In genomic region chr14:71686677-71687076, GRCh38 we compare ENCODE assay signal across 15 cellular contexts.
DNase-seq lines count a peak whose midpoint lies in the region; ATAC-seq and TF ChIP-seq lines count a peak whose summit lies in the region.
"Had no signal": no experiment of that assay in that cellular context is flagged by ENCODE, and none has a peak within 500 bp of the region (broad histone marks: within the 10 kb centered on the region; RNA-seq: fewer than 3 reads in every experiment).

No MANE protein-coding gene starts in this region.

- H3K27me3 Mint-ChIP-seq in HFFc6 (ENCODE audit: insufficient read depth) (peaks cover 7% of the 10 kb centered on the region), chondrocyte (ENCODE audit: low read depth) (no peaks in the 10 kb centered on the region), mesothelial cell of epicardium (ENCODE audit: low read depth) (no peaks in the 10 kb centered on the region)
- H3K27me3 Mint-ChIP-seq: stimulated activated naive CD8-positive, alpha-beta T cell treated with anti-CD3 and anti-CD28 coated beads, Interleukin-15, Interleukin-2, amounts not matched to agents 100 ng/mL and 50 ng/mL, for 24 hours had no signal

- no peak for TF ChIP-seq EP300 in transverse colon (IDR thresholded peaks at IDR 0.05; ENCODE audit: low read depth)

- H3K9me3 ChIP-seq in transverse colon, result no peaks in the 10 kb centered on the region

- DNase-seq in HFFc6 (no peak), chondrocyte (ENCODE audit: low spot score) (no peak), mesothelial cell of epicardium (ENCODE audit: low spot score in 2 of 2, unreplicated experiment in 2 of 2) (no peak), transverse colon (no peak), NCI-H2029 treated with DMSO at 0.1 percent for 48 hours (lab: John Stamatoyannopoulos, UW) (no peak), OCI-M1 (lab: John Stamatoyannopoulos, UW) (no peak)
- DNase-seq: activated CD4-positive, alpha-beta T cell treated with anti-CD3 and anti-CD28 coated beads for 1 hour; amygdala; effector memory CD4-positive, alpha-beta T cell; NCI-H1092 treated with DMSO at 0.1 percent for 48 hours; NCI-H345; posterior cingulate gyrus; T-helper 1 cell had no signal

- H3K27ac Mint-ChIP-seq in HFFc6 (peak overlapping the region; percentile 71), chondrocyte (ENCODE audit: unreplicated experiment) (peak overlapping the region; percentile 80), mesothelial cell of epicardium (peak overlapping the region; percentile 87)
- H3K27ac Mint-ChIP-seq: stimulated activated naive CD8-positive, alpha-beta T cell treated with anti-CD3 and anti-CD28 coated beads, Interleukin-15, Interleukin-2, amounts not matched to agents 100 ng/mL and 50 ng/mL, for 24 hours had no signal

- H3K4me1 Mint-ChIP-seq in HFFc6 (ENCODE audit: low read depth) (peaks cover 55% of the 10 kb centered on the region), chondrocyte (ENCODE audit: low read depth) (peaks cover 57% of the 10 kb centered on the region), mesothelial cell of epicardium (peaks cover 38% of the 10 kb centered on the region)

- H3K4me3 ChIP-seq in transverse colon, result no peak overlapping the region

- TF ChIP-seq CTCF in HFFc6 (IDR thresholded peaks at IDR 0.05) (no peak), chondrocyte (IDR thresholded peaks at IDR 0.05) (no peak), mesothelial cell of epicardium (IDR thresholded peaks at IDR 0.05; ENCODE audit: unreplicated experiment) (no peak), transverse colon (IDR thresholded peaks at IDR 0.05) (no peak)

- no peaks in the 10 kb centered on the region for H3K4me1 ChIP-seq in transverse colon

- no peaks in the 10 kb centered on the region for H3K36me3 ChIP-seq in transverse colon

- H3K27ac ChIP-seq in transverse colon, result peak overlapping the region; percentile 28 to 67 (median 57)

- H3K27me3 ChIP-seq in transverse colon, result no peaks in the 10 kb centered on the region

- intact Hi-C loops in transverse colon (cut with DNase I; ENCODE audit: low total_unique reads), result no loop called here

- H3K4me3 Mint-ChIP-seq in HFFc6 (no peak overlapping the region), chondrocyte (ENCODE audit: unreplicated experiment) (no peak overlapping the region), mesothelial cell of epicardium (no peak overlapping the region)
- H3K4me3 Mint-ChIP-seq: stimulated activated naive CD8-positive, alpha-beta T cell treated with anti-CD3 and anti-CD28 coated beads, Interleukin-15, Interleukin-2, amounts not matched to agents 100 ng/mL and 50 ng/mL, for 24 hours had no signal

- H3K9me3 Mint-ChIP-seq in HFFc6, result no peaks in the 10 kb centered on the region
- no peaks in the 10 kb centered on the region for H3K9me3 Mint-ChIP-seq in chondrocyte (ENCODE audit: low read depth)
- no peaks in the 10 kb centered on the region for H3K9me3 Mint-ChIP-seq in mesothelial cell of epicardium
- H3K9me3 Mint-ChIP-seq: stimulated activated naive CD8-positive, alpha-beta T cell treated with anti-CD3 and anti-CD28 coated beads, Interleukin-15, Interleukin-2, amounts not matched to agents 100 ng/mL and 50 ng/mL, for 24 hours had no signal

- WGBS in transverse colon (ENCODE audit: low coverage in 1 of 2), 2 donors, result 85 to 100% methylated on average over 1 to 5 of the region's 5 CpGs

- no peak for ATAC-seq in GM19351 (IDR thresholded peaks at IDR 0.05; ENCODE audit: unreplicated experiment)

- in situ Hi-C loops in transverse colon (cut with MboI; ENCODE audit: low pct_ligation_motif_present in 1 of 4, low pct_unique_long_range_greater_than_20kb in 1 of 4, low sequenced_read_pairs in 3 of 4), result no loop called here

- no peak for TF ChIP-seq POLR2A in transverse colon (IDR thresholded peaks at IDR 0.05)

- H3K36me3 Mint-ChIP-seq in HFFc6 (ENCODE audit: low read depth) (peaks cover 66% of the 10 kb centered on the region), chondrocyte (ENCODE audit: low read depth) (peaks cover 22% of the 10 kb centered on the region), mesothelial cell of epicardium (peaks cover 8% of the 10 kb centered on the region)
